1 cellular context compared by ENCODE assay signal in the genomic region with DNA sequence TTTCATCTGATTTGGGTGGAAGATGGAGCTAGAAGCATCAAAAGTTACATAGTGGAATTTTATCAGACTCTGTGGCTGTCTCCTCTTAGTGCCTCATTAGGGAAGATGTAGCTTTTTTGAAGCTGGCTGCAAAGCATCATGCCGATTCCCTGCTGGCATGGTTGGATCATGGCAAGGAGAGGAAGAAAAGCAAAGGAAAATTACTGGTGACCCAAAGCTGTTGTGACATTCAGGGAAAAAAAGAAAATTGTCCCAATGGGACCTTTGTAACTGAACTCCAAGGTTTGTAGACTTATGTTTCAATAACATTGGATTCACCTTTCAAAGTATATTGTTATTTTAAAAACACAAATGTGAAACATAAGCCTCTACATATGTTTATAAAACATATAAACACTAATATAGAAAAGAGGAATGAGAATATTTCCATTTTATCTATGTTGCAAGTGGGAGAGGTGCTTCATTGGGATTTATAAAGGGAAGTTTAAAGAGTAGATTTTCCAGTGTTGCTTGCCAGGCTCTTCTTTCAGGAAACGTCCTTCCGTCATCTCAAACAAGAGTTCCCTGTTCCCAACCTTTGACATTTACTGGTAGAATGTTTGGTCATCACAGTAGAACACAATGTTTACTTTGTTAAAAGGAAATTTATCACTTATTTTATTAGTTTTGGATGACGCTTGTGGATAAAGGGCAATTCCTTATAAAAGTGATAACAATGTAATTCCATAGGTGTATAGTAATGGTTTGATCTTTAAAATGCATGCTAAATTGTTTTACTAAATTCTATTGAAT.
TF ChIP-seq lines count a peak whose summit lies in the region.

No MANE protein-coding gene starts in this region.

TF ChIP-seq in H1, 55 proteins besides CTCF, POLR2A, EP300 and RAD21:
- TF ChIP-seq SIN3A (conservative IDR thresholded peaks at IDR 0.05 in 1 of 2, IDR thresholded peaks at IDR 0.05 in 1 of 2; ENCODE audit: low read depth in 1 of 2, low read length in 2 of 2) (no peak), BRCA1 (IDR thresholded peaks at IDR 0.05; ENCODE audit: low read depth, low read length) (no peak), SIX5 (IDR thresholded peaks at IDR 0.05; ENCODE audit: low read depth, low read length) (no peak), CREB1 (IDR thresholded peaks at IDR 0.05) (no peak), TAF1 (IDR thresholded peaks at IDR 0.05; ENCODE audit: low read depth, low read length) (no peak)
- TF ChIP-seq, protein P1, sequence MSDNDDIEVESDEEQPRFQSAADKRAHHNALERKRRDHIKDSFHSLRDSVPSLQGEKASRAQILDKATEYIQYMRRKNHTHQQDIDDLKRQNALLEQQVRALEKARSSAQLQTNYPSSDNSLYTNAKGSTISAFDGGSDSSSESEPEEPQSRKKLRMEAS (IDR thresholded peaks at IDR 0.05) = no peak
TF ChIP-seq in H1: peak in this region for 0.
